ENCODE assay signal across 11 cellular contexts in the genomic region with DNA sequence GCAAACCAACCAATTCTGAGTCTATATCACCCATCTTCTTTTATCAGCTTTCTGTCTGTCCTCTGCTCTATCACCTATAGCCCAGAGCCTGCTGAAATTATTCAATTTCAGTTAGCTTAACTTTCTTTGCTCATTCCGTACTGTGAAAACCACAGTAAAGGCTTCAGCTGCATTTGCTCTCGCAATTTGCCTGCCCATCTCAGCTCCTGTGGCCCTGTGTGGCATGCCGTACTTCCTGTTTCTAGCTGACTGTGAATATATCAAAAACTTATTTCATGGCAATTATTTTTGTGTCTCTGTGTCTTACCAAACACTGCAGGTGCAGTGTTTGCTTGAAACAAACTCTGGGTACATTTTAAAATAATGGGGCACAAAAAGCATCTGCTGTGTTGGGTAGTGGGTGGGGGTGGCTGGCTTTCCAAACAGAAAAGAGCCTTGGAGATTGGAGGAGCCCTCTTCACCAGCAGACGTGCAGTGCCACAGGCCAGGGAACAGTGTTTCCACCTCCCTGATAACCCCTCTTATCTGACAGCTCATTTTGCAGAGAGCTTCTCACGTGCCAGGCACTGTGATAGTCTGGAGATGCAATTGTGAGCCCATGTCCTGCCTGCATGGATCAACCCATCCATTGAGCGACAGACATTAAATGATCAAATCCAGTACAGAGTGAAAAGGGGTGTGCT. TPM values are rescaled to one million over a fixed set of nuclear protein-coding genes. Genes with fewer than 3 reads are reported as not detected.
A peak's percentile ranks its signal among the peaks of the same experiment; 100 is the strongest.
DNase-seq lines count a peak whose midpoint lies in the region; ATAC-seq and TF ChIP-seq lines count a peak whose summit lies in the region.
"Had no signal": no experiment of that assay in that cellular context is flagged by ENCODE, and none has a peak within 500 bp of the region (broad histone marks: within the 10 kb centered on the region; RNA-seq: fewer than 3 reads in every experiment).

No MANE protein-coding gene starts in this region.

- peaks cover 4% of the 10 kb centered on the region for H3K9me3 ChIP-seq in CD4-positive, alpha-beta T cell (ENCODE audit: control insufficient read depth, low read length)

- H3K4me3 Mint-ChIP-seq in CD4-positive, alpha-beta T cell, result peak overlapping the region; percentile 78
- H3K4me3 Mint-ChIP-seq in activated CD4-positive, alpha-beta memory T cell treated with anti-CD3 and anti-CD28 coated beads, Interleukin-2, amount 10 ng/mL, durations not matched to agents 7 days and 5 days, result no peak overlapping the region
- H3K4me3 Mint-ChIP-seq in immature natural killer cell, result peak overlapping the region; percentile 75 to 91 (median 80)
- H3K4me3 Mint-ChIP-seq: nephron progenitor cell had no signal

- H3K36me3 Mint-ChIP-seq in CD4-positive, alpha-beta T cell (ENCODE audit: low read depth), result no peaks in the 10 kb centered on the region
- no peaks in the 10 kb centered on the region for H3K36me3 Mint-ChIP-seq in activated CD4-positive, alpha-beta memory T cell treated with anti-CD3 and anti-CD28 coated beads, Interleukin-2, amount 10 ng/mL, durations not matched to agents 7 days and 5 days (ENCODE audit: low read depth)
- H3K36me3 Mint-ChIP-seq in immature natural killer cell, result no peaks in the 10 kb centered on the region

- TF ChIP-seq CTCF in CD4-positive, alpha-beta T cell (IDR thresholded peaks at IDR 0.05), result no peak
- TF ChIP-seq CTCF in NB4 (IDR thresholded peaks at IDR 0.05; ENCODE audit: low read depth, low read length) (no peak), GM13976 (IDR thresholded peaks at IDR 0.05; ENCODE audit: borderline replicate concordance, control extremely low read depth, extremely low read depth, insufficient read depth, missing control alignments) (no peak)

- peak in 9 of 10 experiments; percentile 20 to 62 (median 45) for DNase-seq in CD4-positive, alpha-beta T cell
- DNase-seq in NB4 (ENCODE audit: low read depth), result peak; percentile 48
- DNase-seq in activated CD4-positive, alpha-beta memory T cell treated with anti-CD3 and anti-CD28 coated beads, Interleukin-2, amount 10 ng/mL, durations not matched to agents 7 days and 5 days, result peak; percentile 44
- DNase-seq in immature natural killer cell, result peak; percentile 68 to 77 (median 74)
- DNase-seq in GM13976 (ENCODE audit: low spot score), result no peak
- no peak for DNase-seq in middle frontal gyrus (ENCODE audit: extremely low spot score, low spot score)
- DNase-seq: NCI-H69, nephron progenitor cell had no signal

- CTCF ChIA-PET in CD4-positive, alpha-beta T cell (lab: Charles Lee), result interaction anchor here (1.0 kb wide), 1 partner anchor 10 kb away, joined by 3 read pairs; no protein-coding TSS in a partner anchor
- CTCF ChIA-PET in activated CD4-positive, alpha-beta memory T cell treated with anti-CD3 and anti-CD28 coated beads, Interleukin-2, amount 10 ng/mL, durations not matched to agents 7 days and 5 days (lab: Charles Lee), result interaction anchor here (0.6 to 1.6 kb wide), 3 partner anchors 9 to 434 kb away, joined by 3 to 4 read pairs (median 3); partner anchors contain the start of gene SS18L2

- H3K27ac Mint-ChIP-seq in CD4-positive, alpha-beta T cell, result no peak overlapping the region
- no peak overlapping the region for H3K27ac Mint-ChIP-seq in activated CD4-positive, alpha-beta memory T cell treated with anti-CD3 and anti-CD28 coated beads, Interleukin-2, amount 10 ng/mL, durations not matched to agents 7 days and 5 days
- peak overlapping the region; percentile 75 to 95 (median 93) for H3K27ac Mint-ChIP-seq in immature natural killer cell
- H3K27ac Mint-ChIP-seq: nephron progenitor cell had no signal

- H3K27me3 ChIP-seq in CD4-positive, alpha-beta T cell (ENCODE audit: control insufficient read depth, insufficient read depth, low read length), result no peaks in the 10 kb centered on the region

- H3K27ac ChIP-seq in CD4-positive, alpha-beta T cell (ENCODE audit: low read depth, low read length), result peak overlapping the region; percentile 54
- H3K27ac ChIP-seq: C4-2B had no signal

- ATAC-seq in CD4-positive, alpha-beta T cell (ENCODE audit: poor library complexity), result peak; percentile 92
- ATAC-seq in HG03439 (IDR thresholded peaks at IDR 0.05; ENCODE audit: unreplicated experiment) (no peak), GM18873 (IDR thresholded peaks at IDR 0.05; ENCODE audit: low FRiP score, unreplicated experiment) (no peak)

- H3K4me3 ChIP-seq in NB4 (ENCODE audit: low read depth, low read length), result no peak overlapping the region

- POLR2A ChIA-PET in CD4-positive, alpha-beta T cell (lab: Charles Lee), result interaction anchor here (0.7 to 1.8 kb wide), 15 partner anchors 10 to 323 kb away, joined by 3 to 10 read pairs (median 4); partner anchors contain the start of gene POMGNT2
- POLR2A ChIA-PET in activated CD4-positive, alpha-beta memory T cell treated with anti-CD3 and anti-CD28 coated beads, Interleukin-2, amount 10 ng/mL, durations not matched to agents 7 days and 5 days (lab: Charles Lee), result no interaction called here

- in situ Hi-C loops in GM13976 (cut with MboI; ENCODE audit: low sequenced_read_pairs, unreplicated experiment), result no loop called here

- intact Hi-C loops in CD4-positive, alpha-beta T cell (cut with DNase I, micrococcal nuclease), result no loop called here

- no peak for TF ChIP-seq POLR2A in NB4 (IDR thresholded peaks at IDR 0.05; ENCODE audit: extremely low read depth, insufficient read length)

- H3K27me3 Mint-ChIP-seq in CD4-positive, alpha-beta T cell, result no peaks in the 10 kb centered on the region
- peaks cover 7% of the 10 kb centered on the region for H3K27me3 Mint-ChIP-seq in activated CD4-positive, alpha-beta memory T cell treated with anti-CD3 and anti-CD28 coated beads, Interleukin-2, amount 10 ng/mL, durations not matched to agents 7 days and 5 days
- peaks cover 9 to 14% (median 12%) of the 10 kb centered on the region in 3 donors for H3K27me3 Mint-ChIP-seq in immature natural killer cell (ENCODE audit: low read depth in 3 of 3)

- peaks cover 1% of the 10 kb centered on the region for H3K4me1 Mint-ChIP-seq in CD4-positive, alpha-beta T cell (ENCODE audit: low read depth)
- peaks cover 23% of the 10 kb centered on the region for H3K4me1 Mint-ChIP-seq in activated CD4-positive, alpha-beta memory T cell treated with anti-CD3 and anti-CD28 coated beads, Interleukin-2, amount 10 ng/mL, durations not matched to agents 7 days and 5 days
- H3K4me1 Mint-ChIP-seq in immature natural killer cell, result peaks cover 58 to 66% of the 10 kb centered on the region in 2 donors
- H3K4me1 Mint-ChIP-seq: nephron progenitor cell had no signal

- H3K9me3 Mint-ChIP-seq in CD4-positive, alpha-beta T cell, result no peaks in the 10 kb centered on the region
- H3K9me3 Mint-ChIP-seq in activated CD4-positive, alpha-beta memory T cell treated with anti-CD3 and anti-CD28 coated beads, Interleukin-2, amount 10 ng/mL, durations not matched to agents 7 days and 5 days, result peaks cover 7% of the 10 kb centered on the region
- H3K9me3 Mint-ChIP-seq in immature natural killer cell, result peaks cover 0 to 3% (median 0%) of the 10 kb centered on the region in 6 donors
- H3K9me3 Mint-ChIP-seq: nephron progenitor cell had no signal

RNA-seq across cellular contexts. Expression of gene GASK1A, which starts 45.2 kb away (rescaled TPM):
- total RNA-seq in CD4-positive, alpha-beta T cell, result under 1 TPM in 1 of 2 experiments, not detected in 1; 0.28 TPM
- total RNA-seq in activated CD4-positive, alpha-beta memory T cell treated with anti-CD3 and anti-CD28 coated beads, Interleukin-2, amount 10 ng/mL, durations not matched to agents 7 days and 5 days, result not detected
- not detected for polyA plus RNA-seq in immature natural killer cell

Comparison
In these comparisons a context has a peak if more than half of its experiments do, and no peak if none do; other contexts are left out.
1. DNase-seq: peak in CD4-positive, alpha-beta T cell (9 of 10), NB4 (single experiment), activated CD4-positive, alpha-beta memory T cell treated with anti-CD3 and anti-CD28 coated beads, Interleukin-2, amount 10 ng/mL, durations not matched to agents 7 days and 5 days (single experiment) and immature natural killer cell (3 of 3); none in GM13976 (single experiment) and middle frontal gyrus (single experiment).
2. H3K27ac Mint-ChIP-seq: peak in immature natural killer cell (6 of 6); none in CD4-positive, alpha-beta T cell (single experiment) and activated CD4-positive, alpha-beta memory T cell treated with anti-CD3 and anti-CD28 coated beads, Interleukin-2, amount 10 ng/mL, durations not matched to agents 7 days and 5 days (single experiment).